In genomic region chr16:58028168-58028455, GRCh38 we compare ENCODE assay signal across 10 cellular contexts. TPM values are rescaled to one million over a fixed set of nuclear protein-coding genes. Genes with fewer than 3 reads are reported as not detected.
DNase-seq lines count a peak whose midpoint lies in the region; ATAC-seq and TF ChIP-seq lines count a peak whose summit lies in the region.
"Had no signal": no experiment of that assay in that cellular context is flagged by ENCODE, and none has a peak within 500 bp of the region (broad histone marks: within the 10 kb centered on the region; RNA-seq: fewer than 3 reads in every experiment).

No MANE protein-coding gene starts in this region.

- H3K4me1 Mint-ChIP-seq in MCF 10A (ENCODE audit: insufficient read depth, unreplicated experiment) (no peaks in the 10 kb centered on the region), chondrocyte (ENCODE audit: low read depth) (peaks cover 9% of the 10 kb centered on the region), mesothelial cell of epicardium (peaks cover 37% of the 10 kb centered on the region), type B pancreatic cell (ENCODE audit: unreplicated experiment) (peaks cover 13% of the 10 kb centered on the region)

- H3K27ac Mint-ChIP-seq in MCF 10A (ENCODE audit: low read depth, unreplicated experiment): no peak overlapping the region
- H3K27ac Mint-ChIP-seq in chondrocyte (ENCODE audit: unreplicated experiment): no peak overlapping the region
- H3K27ac Mint-ChIP-seq in mesothelial cell of epicardium: no peak overlapping the region
- no peak overlapping the region for H3K27ac Mint-ChIP-seq in type B pancreatic cell
- H3K27ac Mint-ChIP-seq: activated naive CD8-positive, alpha-beta T cell treated with anti-CD3 and anti-CD28 coated beads for 36 hours had no signal

- H3K27me3 Mint-ChIP-seq in MCF 10A (ENCODE audit: insufficient read depth, unreplicated experiment) (no peaks in the 10 kb centered on the region), chondrocyte (ENCODE audit: low read depth) (peaks cover 4% of the 10 kb centered on the region), mesothelial cell of epicardium (ENCODE audit: low read depth) (peaks cover 8% of the 10 kb centered on the region), type B pancreatic cell (peaks cover 23% of the 10 kb centered on the region)

- DNase-seq in MCF 10A (ENCODE audit: unreplicated experiment) (no peak), breast epithelium (ENCODE audit: low spot score in 2 of 2) (no peak), chondrocyte (ENCODE audit: low spot score) (peak; percentile 59), mesothelial cell of epicardium (ENCODE audit: low spot score in 2 of 2, unreplicated experiment in 2 of 2) (no peak), type B pancreatic cell (ENCODE audit: extremely low spot score, unreplicated experiment) (no peak), NCI-H1092 (lab: John Stamatoyannopoulos, UW) (no peak), AML-193 (lab: John Stamatoyannopoulos, UW) (no peak)
- DNase-seq: activated naive CD8-positive, alpha-beta T cell treated with anti-CD3 and anti-CD28 coated beads for 36 hours; nucleus accumbens had no signal

- no peak for TF ChIP-seq POLR2A in breast epithelium (IDR thresholded peaks at IDR 0.05)

- TF ChIP-seq CTCF in MCF 10A (IDR thresholded peaks at IDR 0.05; ENCODE audit: unreplicated experiment) (no peak), breast epithelium (IDR thresholded peaks at IDR 0.05) (no peak), chondrocyte (IDR thresholded peaks at IDR 0.05) (no peak), mesothelial cell of epicardium (IDR thresholded peaks at IDR 0.05; ENCODE audit: unreplicated experiment) (no peak), type B pancreatic cell (conservative IDR thresholded peaks at IDR 0.05) (no peak)

- no peak for ATAC-seq in HG03460 (IDR thresholded peaks at IDR 0.05; ENCODE audit: unreplicated experiment)

- POLR2A ChIA-PET in MCF 10A (lab: Yijun Ruan, JAX): interaction anchor here (0.6 to 2.8 kb wide), 3 partner anchors 81 to 102 kb away, joined by 3 to 19 read pairs (median 11); partner anchors contain the start of gene CFAP20

- intact Hi-C loops in MCF 10A (cut with micrococcal nuclease): no loop called here
- intact Hi-C loops in breast epithelium (cut with DNase I; ENCODE audit: low total_unique reads): loop anchor here (5.0 kb wide), 1 partner anchor 99 kb away; the partner anchor contains the start of gene CFAP20

- CTCF ChIA-PET in MCF 10A (lab: Yijun Ruan, JAX): interaction anchor here (0.7 to 1.6 kb wide), 4 partner anchors 69 to 308 kb away, joined by 3 to 14 read pairs (median 6); no protein-coding TSS in a partner anchor

- H3K27me3 ChIP-seq in breast epithelium: no peaks in the 10 kb centered on the region

- BruUV-seq in MCF 10A (replicated peaks; lab: Mats Ljungman, UMichigan): no TSS peak

- no peaks in the 10 kb centered on the region for H3K9me3 ChIP-seq in breast epithelium

- H3K36me3 ChIP-seq in breast epithelium: no peaks in the 10 kb centered on the region

- H3K4me1 ChIP-seq in breast epithelium: peaks cover 8 to 11% of the 10 kb centered on the region in 2 donors

- H3K9me3 Mint-ChIP-seq in MCF 10A (ENCODE audit: unreplicated experiment): no peaks in the 10 kb centered on the region
- no peaks in the 10 kb centered on the region for H3K9me3 Mint-ChIP-seq in chondrocyte (ENCODE audit: low read depth)
- H3K9me3 Mint-ChIP-seq in mesothelial cell of epicardium: no peaks in the 10 kb centered on the region
- H3K9me3 Mint-ChIP-seq in type B pancreatic cell: no peaks in the 10 kb centered on the region
- H3K9me3 Mint-ChIP-seq: activated naive CD8-positive, alpha-beta T cell treated with anti-CD3 and anti-CD28 coated beads for 36 hours had no signal

- no peak overlapping the region for H3K27ac ChIP-seq in breast epithelium

- H3K4me3 Mint-ChIP-seq in MCF 10A (ENCODE audit: unreplicated experiment) (peak overlapping the region; percentile 56), chondrocyte (ENCODE audit: unreplicated experiment) (no peak overlapping the region), mesothelial cell of epicardium (peak overlapping the region; percentile 52), type B pancreatic cell (peak overlapping the region; percentile 79)
- H3K4me3 Mint-ChIP-seq: activated naive CD8-positive, alpha-beta T cell treated with anti-CD3 and anti-CD28 coated beads for 36 hours had no signal

- H3K36me3 Mint-ChIP-seq in MCF 10A (ENCODE audit: insufficient read depth, unreplicated experiment) (no peaks in the 10 kb centered on the region), chondrocyte (ENCODE audit: low read depth) (no peaks in the 10 kb centered on the region), mesothelial cell of epicardium (no peaks in the 10 kb centered on the region), type B pancreatic cell (no peaks in the 10 kb centered on the region)
- H3K36me3 Mint-ChIP-seq: activated naive CD8-positive, alpha-beta T cell treated with anti-CD3 and anti-CD28 coated beads for 36 hours had no signal

- no peak overlapping the region for H3K4me3 ChIP-seq in breast epithelium

RNA-seq across cellular contexts. Expression of gene MMP15, which starts 2.6 kb away (rescaled TPM):
- 1.3 and 1.7 TPM in 2 replicates for total RNA-seq in MCF 10A (2022)
- 1 to 10 TPM; 4.6 to 5.3 (median 4.8) TPM for total RNA-seq in breast epithelium
- total RNA-seq in chondrocyte: 5.9 to 12.0 TPM (median 11.2 TPM) in 3 replicates
- 16.2 to 17.8 TPM (median 16.3 TPM) in 3 replicates for total RNA-seq in mesothelial cell of epicardium
- 33.2 and 46.3 TPM in 2 replicates for total RNA-seq in type B pancreatic cell (ENCODE audit: low replicate concordance)

RNA-seq across cellular contexts. Expression of gene USB1, which starts 26.9 kb away (rescaled TPM):
- total RNA-seq in MCF 10A (2022) (49.2 and 57.1 TPM in 2 replicates), breast epithelium (10 to 100 TPM; 14.5 to 37.0 (median 26.4) TPM), chondrocyte (37.9 to 46.0 TPM (median 41.5 TPM) in 3 replicates), mesothelial cell of epicardium (34.5 to 38.3 TPM (median 36.3 TPM) in 3 replicates), type B pancreatic cell (ENCODE audit: low replicate concordance) (39.7 and 42.9 TPM in 2 replicates)

RNA-seq across cellular contexts. Expression of gene ZNF319, which starts 27.6 kb away (rescaled TPM):
- total RNA-seq in MCF 10A (2022) (12.6 and 16.3 TPM in 2 replicates), breast epithelium (1 to 10 TPM; 6.2 to 7.2 (median 6.4) TPM), chondrocyte (9.2 to 12.0 TPM (median 11.9 TPM) in 3 replicates), mesothelial cell of epicardium (13.5 to 16.5 TPM (median 15.0 TPM) in 3 replicates), type B pancreatic cell (ENCODE audit: low replicate concordance) (13.7 and 14.2 TPM in 2 replicates)

RNA-seq across cellular contexts. Expression of gene CNGB1, which starts 57.2 kb away (rescaled TPM):
- total RNA-seq in MCF 10A (2022) (0.17 TPM in 1 of 2 replicates, not detected in the other), breast epithelium (not detected), chondrocyte (not detected in 3 replicates), mesothelial cell of epicardium (0.07 to 0.27 TPM (median 0.14 TPM) in 3 replicates), type B pancreatic cell (ENCODE audit: low replicate concordance) (0.19 and 2.3 TPM in 2 replicates)
- total RNA-seq: activated naive CD8-positive, alpha-beta T cell treated with anti-CD3 and anti-CD28 coated beads for 36 hours had no signal
